ENCODE assay signal across 27 cellular contexts in genomic region chr1:248416226-248416625, GRCh38. TPM values are rescaled to one million over a fixed set of nuclear protein-coding genes. Genes with fewer than 3 reads are reported as not detected.
"Had no signal": no experiment of that assay in that cellular context is flagged by ENCODE, and none has a peak within 500 bp of the region (broad histone marks: within the 10 kb centered on the region; RNA-seq: fewer than 3 reads in every experiment).

No MANE protein-coding gene starts in this region.

- H3K27ac ChIP-seq: brain microvascular endothelial cell, cardiac muscle cell, SK-N-MC, VCaP had no signal

- DNase-seq: activated CD4-positive, alpha-beta T cell treated with anti-CD3 and anti-CD28 coated beads for 36 hours; activated CD8-positive, alpha-beta memory T cell treated with anti-CD3 and anti-CD28 coated beads, Interleukin-2, amount 50 U/mL, for 4 hours; activated CD8-positive, alpha-beta T cell treated with anti-CD3 and anti-CD28 coated beads for 36 hours; activated gamma-delta T cell treated with Interleukin-2 at 50 U/mL for 16 hours; activated naive CD4-positive, alpha-beta T cell treated with anti-CD3 and anti-CD28 coated beads, Interleukin-2, amount 10 ng/mL, durations not matched to agents 7 days and 5 days; activated naive CD8-positive, alpha-beta T cell treated with anti-CD3 and anti-CD28 coated beads for 36 hours; activated T-cell treated with anti-CD3 and anti-CD28 coated beads, Interleukin-2, amount 50 U/mL, for 72 hours; brain microvascular endothelial cell; NCI-H1105 treated with DMSO at 0.1 percent for 48 hours; NCI-H1436 treated with DMSO at 0.1 percent for 48 hours; NCI-H187; NCI-H2081 treated with DMSO at 0.1 percent for 48 hours; NCI-H2171; NCI-H2227 treated with DMSO at 0.1 percent for 48 hours; NCI-H446 treated with DMSO at 0.1 percent for 48 hours; NCI-H524 treated with DMSO at 0.1 percent for 48 hours; NCI-H774; T-cell; T-helper 2 cell; T1000 had no signal

- H3K4me3 Mint-ChIP-seq: activated CD4-positive, alpha-beta T cell treated with anti-CD3 and anti-CD28 coated beads for 36 hours; activated CD8-positive, alpha-beta T cell treated with anti-CD3 and anti-CD28 coated beads for 36 hours; activated naive CD4-positive, alpha-beta T cell treated with anti-CD3 and anti-CD28 coated beads, Interleukin-2, amount 10 ng/mL, durations not matched to agents 7 days and 5 days; activated naive CD8-positive, alpha-beta T cell treated with anti-CD3 and anti-CD28 coated beads for 36 hours; activated T-cell treated with anti-CD3 and anti-CD28 coated beads, Interleukin-2, amount 50 U/mL, for 72 hours had no signal

- ATAC-seq: activated CD4-positive, alpha-beta T cell treated with anti-CD3 and anti-CD28 coated beads for 36 hours; activated CD8-positive, alpha-beta T cell treated with anti-CD3 and anti-CD28 coated beads for 36 hours; activated T-cell treated with anti-CD3 and anti-CD28 coated beads, Interleukin-2, amount 50 U/mL, for 72 hours; T-cell had no signal

- H3K4me3 ChIP-seq: cardiac muscle cell, SK-N-MC had no signal

- H3K36me3 ChIP-seq: brain microvascular endothelial cell, cardiac muscle cell had no signal

- H3K27me3 ChIP-seq: brain microvascular endothelial cell, cardiac muscle cell had no signal

- H3K27ac Mint-ChIP-seq: activated CD4-positive, alpha-beta T cell treated with anti-CD3 and anti-CD28 coated beads for 36 hours; activated CD8-positive, alpha-beta T cell treated with anti-CD3 and anti-CD28 coated beads for 36 hours; activated naive CD4-positive, alpha-beta T cell treated with anti-CD3 and anti-CD28 coated beads, Interleukin-2, amount 10 ng/mL, durations not matched to agents 7 days and 5 days; activated naive CD8-positive, alpha-beta T cell treated with anti-CD3 and anti-CD28 coated beads for 36 hours; activated T-cell treated with anti-CD3 and anti-CD28 coated beads, Interleukin-2, amount 50 U/mL, for 72 hours; activated T-helper 2 cell treated with anti-CD3 and anti-CD28 coated beads, Interferon-gamma antibody, Interleukin-2, Interleukin-4, amounts not matched to agents 10 μg/mL and 5 μg/mL and 100 μg/mL, durations not matched to agents 14 hours and 24 hours and 36 hours had no signal

- H3K27me3 Mint-ChIP-seq: activated CD4-positive, alpha-beta T cell treated with anti-CD3 and anti-CD28 coated beads for 36 hours; activated CD8-positive, alpha-beta T cell treated with anti-CD3 and anti-CD28 coated beads for 36 hours; activated naive CD4-positive, alpha-beta T cell treated with anti-CD3 and anti-CD28 coated beads, Interleukin-2, amount 10 ng/mL, durations not matched to agents 7 days and 5 days; activated naive CD8-positive, alpha-beta T cell treated with anti-CD3 and anti-CD28 coated beads for 36 hours; T-cell had no signal

RNA-seq across cellular contexts. Expression of gene OR2T1, which starts 13.4 kb away (rescaled TPM):
- total RNA-seq: activated CD4-positive, alpha-beta T cell treated with anti-CD3 and anti-CD28 coated beads for 36 hours; activated CD8-positive, alpha-beta T cell treated with anti-CD3 and anti-CD28 coated beads for 36 hours; activated naive CD8-positive, alpha-beta T cell treated with anti-CD3 and anti-CD28 coated beads for 36 hours; activated T-cell treated with anti-CD3 and anti-CD28 coated beads, Interleukin-2, amount 50 U/mL, for 72 hours; activated T-helper 2 cell treated with anti-CD3 and anti-CD28 coated beads, Interferon-gamma antibody, Interleukin-2, Interleukin-4, amounts not matched to agents 10 μg/mL and 5 μg/mL and 100 μg/mL, durations not matched to agents 14 hours and 24 hours and 36 hours; cardiac muscle cell; OCI-LY7; RPMI7951; T-cell had no signal
- polyA plus RNA-seq: adipose tissue, cardiac muscle cell had no signal

RNA-seq across cellular contexts. Expression of gene OR2T2, which starts 29.2 kb away (rescaled TPM):
- total RNA-seq: activated CD4-positive, alpha-beta T cell treated with anti-CD3 and anti-CD28 coated beads for 36 hours; activated CD8-positive, alpha-beta T cell treated with anti-CD3 and anti-CD28 coated beads for 36 hours; activated naive CD8-positive, alpha-beta T cell treated with anti-CD3 and anti-CD28 coated beads for 36 hours; activated T-cell treated with anti-CD3 and anti-CD28 coated beads, Interleukin-2, amount 50 U/mL, for 72 hours; activated T-helper 2 cell treated with anti-CD3 and anti-CD28 coated beads, Interferon-gamma antibody, Interleukin-2, Interleukin-4, amounts not matched to agents 10 μg/mL and 5 μg/mL and 100 μg/mL, durations not matched to agents 14 hours and 24 hours and 36 hours; cardiac muscle cell; OCI-LY7; RPMI7951; T-cell had no signal
- polyA plus RNA-seq: adipose tissue, cardiac muscle cell had no signal

RNA-seq across cellular contexts. Expression of gene OR2T6, which starts 40.7 kb away (rescaled TPM):
- total RNA-seq: activated CD4-positive, alpha-beta T cell treated with anti-CD3 and anti-CD28 coated beads for 36 hours; activated CD8-positive, alpha-beta T cell treated with anti-CD3 and anti-CD28 coated beads for 36 hours; activated naive CD8-positive, alpha-beta T cell treated with anti-CD3 and anti-CD28 coated beads for 36 hours; activated T-cell treated with anti-CD3 and anti-CD28 coated beads, Interleukin-2, amount 50 U/mL, for 72 hours; activated T-helper 2 cell treated with anti-CD3 and anti-CD28 coated beads, Interferon-gamma antibody, Interleukin-2, Interleukin-4, amounts not matched to agents 10 μg/mL and 5 μg/mL and 100 μg/mL, durations not matched to agents 14 hours and 24 hours and 36 hours; cardiac muscle cell; OCI-LY7; RPMI7951; T-cell had no signal
- polyA plus RNA-seq: adipose tissue, cardiac muscle cell had no signal

RNA-seq across cellular contexts. Expression of gene OR2T4, which starts 54.8 kb away (rescaled TPM):
- total RNA-seq: activated CD4-positive, alpha-beta T cell treated with anti-CD3 and anti-CD28 coated beads for 36 hours; activated CD8-positive, alpha-beta T cell treated with anti-CD3 and anti-CD28 coated beads for 36 hours; activated naive CD8-positive, alpha-beta T cell treated with anti-CD3 and anti-CD28 coated beads for 36 hours; activated T-cell treated with anti-CD3 and anti-CD28 coated beads, Interleukin-2, amount 50 U/mL, for 72 hours; activated T-helper 2 cell treated with anti-CD3 and anti-CD28 coated beads, Interferon-gamma antibody, Interleukin-2, Interleukin-4, amounts not matched to agents 10 μg/mL and 5 μg/mL and 100 μg/mL, durations not matched to agents 14 hours and 24 hours and 36 hours; cardiac muscle cell; OCI-LY7; RPMI7951; T-cell had no signal
- polyA plus RNA-seq: adipose tissue, cardiac muscle cell had no signal

RNA-seq across cellular contexts. Expression of gene OR2T3, which starts 56.9 kb away (rescaled TPM):
- total RNA-seq: activated CD4-positive, alpha-beta T cell treated with anti-CD3 and anti-CD28 coated beads for 36 hours; activated CD8-positive, alpha-beta T cell treated with anti-CD3 and anti-CD28 coated beads for 36 hours; activated naive CD8-positive, alpha-beta T cell treated with anti-CD3 and anti-CD28 coated beads for 36 hours; activated T-cell treated with anti-CD3 and anti-CD28 coated beads, Interleukin-2, amount 50 U/mL, for 72 hours; activated T-helper 2 cell treated with anti-CD3 and anti-CD28 coated beads, Interferon-gamma antibody, Interleukin-2, Interleukin-4, amounts not matched to agents 10 μg/mL and 5 μg/mL and 100 μg/mL, durations not matched to agents 14 hours and 24 hours and 36 hours; cardiac muscle cell; OCI-LY7; RPMI7951; T-cell had no signal
- polyA plus RNA-seq: adipose tissue, cardiac muscle cell had no signal
